In genomic region chr1:46333300-46334029, GRCh38 we compare ENCODE assay signal across 9 cellular contexts. TPM values are rescaled to one million over a fixed set of nuclear protein-coding genes. Genes with fewer than 3 reads are reported as not detected.
DNase-seq lines count a peak whose midpoint lies in the region; ATAC-seq, FAIRE-seq and TF ChIP-seq lines count a peak whose summit lies in the region.
"Had no signal": no experiment of that assay in that cellular context is flagged by ENCODE, and none has a peak within 500 bp of the region (broad histone marks: within the 10 kb centered on the region; RNA-seq: fewer than 3 reads in every experiment).

No MANE protein-coding gene starts in this region.

- H3K9me3 ChIP-seq in pancreas (no peaks in the 10 kb centered on the region), uterus (no peaks in the 10 kb centered on the region)
- H3K9me3 ChIP-seq: upper lobe of left lung had no signal

- H3K4me1 Mint-ChIP-seq in chondrocyte (ENCODE audit: low read depth) = no peaks in the 10 kb centered on the region

- intact Hi-C loops in pancreas (cut with DNase I) (no loop called here), head of caudate nucleus (cut with DNase I) (no loop called here), uterus (cut with DNase I; ENCODE audit: low total_unique reads) (no loop called here)

- H3K27ac ChIP-seq in pancreas (no peak overlapping the region), uterus (no peak overlapping the region)
- H3K27ac ChIP-seq: upper lobe of left lung had no signal

- TF ChIP-seq CTCF in GM12873 (IDR thresholded peaks at IDR 0.05; ENCODE audit: insufficient read depth, low read depth, low read length, missing control alignments) (peak; percentile 50), chondrocyte (IDR thresholded peaks at IDR 0.05) (peak; percentile 68), pancreas (IDR thresholded peaks at IDR 0.05) (no peak), uterus (IDR thresholded peaks at IDR 0.05) (no peak)

- no peak for FAIRE-seq in pancreas (lab: Jason Lieb, UNC)

- H3K36me3 ChIP-seq in pancreas (no peaks in the 10 kb centered on the region), uterus (no peaks in the 10 kb centered on the region)
- H3K36me3 ChIP-seq: upper lobe of left lung had no signal

- WGBS in pancreas, 2 donors = 68 to 70% methylated on average over 9 of the region's 9 CpGs

- TF ChIP-seq POLR2A in uterus (IDR thresholded peaks at IDR 0.05) = no peak

- no peak overlapping the region for H3K27ac Mint-ChIP-seq in chondrocyte (ENCODE audit: unreplicated experiment)

- no peaks in the 10 kb centered on the region for H3K27me3 Mint-ChIP-seq in chondrocyte (ENCODE audit: low read depth)

- DNase-seq in A172 (ENCODE audit: low spot score) = peak; percentile 47
- peak; percentile 97 to 98 for DNase-seq in NCI-H526 (lab: John Stamatoyannopoulos, UW)
- no peak for DNase-seq in chondrocyte (ENCODE audit: low spot score)
- DNase-seq in pancreas = no peak
- no peak for DNase-seq in head of caudate nucleus
- no peak for DNase-seq in uterus
- DNase-seq: upper lobe of left lung had no signal

- no peak overlapping the region for H3K4me3 Mint-ChIP-seq in chondrocyte (ENCODE audit: unreplicated experiment)

- no peaks in the 10 kb centered on the region for H3K9me3 Mint-ChIP-seq in chondrocyte (ENCODE audit: low read depth)

- ATAC-seq in HG02840 (IDR thresholded peaks at IDR 0.05; ENCODE audit: low FRiP score, unreplicated experiment) (peak; percentile 39), pancreas (peak in 3 of 4 donors; percentile 55 to 75 (median 71))

- no peak overlapping the region for H3K4me3 ChIP-seq in pancreas
- no peak overlapping the region for H3K4me3 ChIP-seq in uterus
- H3K4me3 ChIP-seq: upper lobe of left lung had no signal

- H3K36me3 Mint-ChIP-seq in chondrocyte (ENCODE audit: low read depth) = no peaks in the 10 kb centered on the region

- no peaks in the 10 kb centered on the region for H3K4me1 ChIP-seq in pancreas
- no peaks in the 10 kb centered on the region for H3K4me1 ChIP-seq in uterus
- H3K4me1 ChIP-seq: upper lobe of left lung had no signal

- H3K27me3 ChIP-seq in pancreas (no peaks in the 10 kb centered on the region), uterus (no peaks in the 10 kb centered on the region)
- H3K27me3 ChIP-seq: upper lobe of left lung had no signal

RNA-seq across cellular contexts. Expression of gene NSUN4, which starts 7.1 kb away (rescaled TPM):
- total RNA-seq in A172 (2014; rRNA removed; shearing (Covaris generic)) = 5.3 and 7.1 TPM in 2 replicates
- 21.2 to 23.5 TPM (median 23.4 TPM) in 3 replicates for total RNA-seq in chondrocyte
- 10 to 100 TPM in 5 of 6 donors, 1 to 10 TPM in 1; 9.0 to 16.4 (median 11.5) TPM for total RNA-seq in pancreas
- 1 to 10 TPM; 8.1 to 9.4 TPM for polyA plus RNA-seq in pancreas
- 10 to 100 TPM in 3 of 4 donors, 1 to 10 TPM in 1; 1.0 to 42.4 (median 23.2) TPM for total RNA-seq in uterus

RNA-seq across cellular contexts. Expression of gene UQCRH, which starts 30.0 kb away (rescaled TPM):
- 534 and 595 TPM in 2 replicates for total RNA-seq in A172 (2014; rRNA removed; shearing (Covaris generic))
- total RNA-seq in chondrocyte = 167 to 194 TPM (median 168 TPM) in 3 replicates
- total RNA-seq in pancreas = 10 to 100 TPM; 51.8 to 83.1 (median 69.2) TPM
- 100 to 1,000 TPM; 141 to 183 TPM for polyA plus RNA-seq in pancreas
- total RNA-seq in uterus = 100 to 1,000 TPM; 111 to 354 (median 296) TPM

RNA-seq across cellular contexts. Expression of gene LRRC41, which starts 30.0 kb away (rescaled TPM):
- total RNA-seq in A172 (2014; rRNA removed; shearing (Covaris generic)) = 61.4 and 69.7 TPM in 2 replicates
- total RNA-seq in chondrocyte = 82.0 to 96.8 TPM (median 82.9 TPM) in 3 replicates
- total RNA-seq in pancreas = 10 to 100 TPM; 20.9 to 31.3 (median 26.2) TPM
- polyA plus RNA-seq in pancreas = 10 to 100 TPM; 19.8 to 30.3 TPM
- 10 to 100 TPM; 26.8 to 87.2 (median 60.3) TPM for total RNA-seq in uterus

Comparison
In these comparisons a context has a peak if more than half of its experiments do, and no peak if none do; other contexts are left out.
1. DNase-seq: peak in A172 (single experiment) and NCI-H526 (2 of 2); none in chondrocyte (single experiment), pancreas (0 of 6), head of caudate nucleus (0 of 42) and uterus (0 of 2).
2. CTCF ChIP-seq: peak in GM12873 (single experiment) and chondrocyte (single experiment); none in pancreas (0 of 4) and uterus (0 of 4).